Comparison of ENCODE assay signal across 21 cellular contexts in the genomic region with DNA sequence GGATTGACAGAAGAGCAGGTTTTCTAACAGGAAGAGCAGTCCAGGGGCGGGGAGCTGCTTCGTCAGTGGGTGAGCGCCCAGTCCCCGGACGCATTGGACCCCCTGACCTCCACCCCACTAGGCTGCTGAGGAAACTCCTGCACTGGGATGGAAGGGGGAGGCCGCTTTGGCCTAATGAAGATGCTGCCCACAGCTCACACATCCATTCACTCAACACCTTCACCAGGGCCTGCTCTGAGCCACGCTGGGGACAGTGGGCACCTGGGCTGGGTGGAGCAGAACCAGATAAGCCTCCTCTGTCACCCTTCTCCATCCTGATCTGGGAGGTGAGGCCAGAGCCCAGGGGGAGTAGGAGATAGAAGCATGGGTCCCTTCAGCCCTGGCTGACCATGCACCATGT.
"Had no signal": no experiment of that assay in that cellular context is flagged by ENCODE, and none has a peak within 500 bp of the region (broad histone marks: within the 10 kb centered on the region; RNA-seq: fewer than 3 reads in every experiment).

No MANE protein-coding gene starts in this region.

- H3K27ac Mint-ChIP-seq: activated CD4-positive, alpha-beta T cell treated with anti-CD3 and anti-CD28 coated beads, Interleukin-2, amount 10 ng/mL, durations not matched to agents 24 days and 14 days; activated naive CD4-positive, alpha-beta T cell treated with anti-CD3 and anti-CD28 coated beads, Interleukin-2, amount 50 U/mL, for 24 hours had no signal

- H3K36me3 Mint-ChIP-seq: neural progenitor cell had no signal

- H2AFZ ChIP-seq: neural progenitor cell had no signal

- H3K9me3 Mint-ChIP-seq: activated CD4-positive, alpha-beta T cell treated with anti-CD3 and anti-CD28 coated beads, Interleukin-2, amount 10 ng/mL, durations not matched to agents 24 days and 14 days; activated naive CD4-positive, alpha-beta T cell treated with anti-CD3 and anti-CD28 coated beads, Interleukin-2, amount 50 U/mL, for 24 hours; activated T-cell treated with anti-CD3 and anti-CD28 coated beads, Interleukin-2, amount 50 U/mL, for 72 hours; neural progenitor cell had no signal

- H3K4me1 ChIP-seq: ascending aorta, breast epithelium, right lobe of liver had no signal

- H3K36me3 ChIP-seq: ascending aorta, breast epithelium, neural progenitor cell, ovary, right lobe of liver, thyroid gland had no signal

- H3K9ac ChIP-seq: neural progenitor cell had no signal

- H3K27ac ChIP-seq: ascending aorta, neural progenitor cell, ovary, right lobe of liver, thyroid gland had no signal

- H3K27me3 ChIP-seq: ascending aorta, breast epithelium, neural progenitor cell, ovary, right lobe of liver, thyroid gland had no signal

- H3K27me3 Mint-ChIP-seq: activated CD4-positive, alpha-beta T cell treated with anti-CD3 and anti-CD28 coated beads, Interleukin-2, amount 10 ng/mL, durations not matched to agents 24 days and 14 days; activated naive CD4-positive, alpha-beta T cell treated with anti-CD3 and anti-CD28 coated beads, Interleukin-2, amount 50 U/mL, for 24 hours had no signal

- FAIRE-seq: frontal cortex had no signal

- H3K4me3 Mint-ChIP-seq: activated CD4-positive, alpha-beta T cell treated with anti-CD3 and anti-CD28 coated beads, Interleukin-2, amount 10 ng/mL, durations not matched to agents 24 days and 14 days; activated naive CD4-positive, alpha-beta T cell treated with anti-CD3 and anti-CD28 coated beads, Interleukin-2, amount 50 U/mL, for 24 hours; activated T-cell treated with anti-CD3 and anti-CD28 coated beads, Interleukin-2, amount 50 U/mL, for 72 hours; neural progenitor cell had no signal

- H3K4me3 ChIP-seq: ascending aorta, breast epithelium, neural progenitor cell, ovary, right lobe of liver, smooth muscle cell, thyroid gland had no signal

- DNase-seq: activated CD4-positive, alpha-beta T cell treated with anti-CD3 and anti-CD28 coated beads, Interleukin-2, amount 10 ng/mL, durations not matched to agents 24 days and 14 days; activated CD8-positive, alpha-beta memory T cell treated with anti-CD3 and anti-CD28 coated beads, Interleukin-2, amount 50 U/mL, for 4 hours; activated gamma-delta T cell; activated T-cell treated with anti-CD3 and anti-CD28 coated beads, Interleukin-2, amount 50 U/mL, for 72 hours; cerebellar nuclear complex; effector CD4-positive, alpha-beta T cell; hypothalamus; islet precursor cell; mammary epithelial cell; ovary; right lobe of liver; stimulated activated CD4-positive, alpha-beta T cell treated with anti-CD3 and anti-CD28 coated beads, Interleukin-4, amount 100 ng/mL, for 4 hours; stimulated activated naive CD4-positive, alpha-beta T cell; T-helper 9 cell; thyroid gland had no signal

- H3K4me2 ChIP-seq: neural progenitor cell, smooth muscle cell had no signal

- H3K9me3 ChIP-seq: ascending aorta, breast epithelium, ovary, right lobe of liver, thyroid gland had no signal

- ATAC-seq: activated T-cell treated with anti-CD3 and anti-CD28 coated beads, Interleukin-2, amount 50 U/mL, for 72 hours; right lobe of liver had no signal
